In genomic region chr7:124907490-124907889, GRCh38 we compare ENCODE assay signal across 20 cellular contexts.
"Had no signal": no experiment of that assay in that cellular context is flagged by ENCODE, and none has a peak within 500 bp of the region (broad histone marks: within the 10 kb centered on the region; RNA-seq: fewer than 3 reads in every experiment).

No MANE protein-coding gene starts in this region.

- DNase-seq: cortex of kidney; effector memory CD4-positive, alpha-beta T cell; gastrocnemius medialis; heart right ventricle; hypothalamus; islet precursor cell; mammary epithelial cell; naive thymus-derived CD8-positive, alpha-beta T cell; posterior cingulate gyrus; small intestine; stimulated activated CD4-positive, alpha-beta T cell treated with anti-CD3 and anti-CD28 coated beads, Interleukin-12 subunit alpha, Interleukin-12 subunit beta, amount 100 ng/mL, for 4 hours; stimulated activated naive CD4-positive, alpha-beta T cell; stomach; substantia nigra; transverse colon had no signal

- H3K27ac ChIP-seq: gastrocnemius medialis, heart right ventricle, right atrium auricular region, stomach, thoracic aorta, transverse colon had no signal

- ATAC-seq: esophagus mucosa; gastrocnemius medialis; heart right ventricle; left lobe of liver; naive thymus-derived CD8-positive, alpha-beta T cell had no signal

- FAIRE-seq: endometrium, small intestine had no signal

- H3K27me3 ChIP-seq: gastrocnemius medialis, heart right ventricle, right atrium auricular region, stomach, transverse colon had no signal

- H3K36me3 ChIP-seq: gastrocnemius medialis, heart right ventricle, right atrium auricular region, thoracic aorta, transverse colon had no signal

- H3K4me3 ChIP-seq: gastrocnemius medialis, heart right ventricle, right atrium auricular region, stomach, thoracic aorta, transverse colon had no signal

- H3K4me1 ChIP-seq: gastrocnemius medialis, right atrium auricular region, stomach, transverse colon had no signal

- H3K9me3 ChIP-seq: gastrocnemius medialis, right atrium auricular region, stomach, thoracic aorta, transverse colon had no signal
